Comparison of ENCODE assay signal across 14 cellular contexts in genomic region chr15:56383011-56383410, GRCh38. TPM values are rescaled to one million over a fixed set of nuclear protein-coding genes. Genes with fewer than 3 reads are reported as not detected.
DNase-seq lines count a peak whose midpoint lies in the region; ATAC-seq and TF ChIP-seq lines count a peak whose summit lies in the region.
"Had no signal": no experiment of that assay in that cellular context is flagged by ENCODE, and none has a peak within 500 bp of the region (broad histone marks: within the 10 kb centered on the region; RNA-seq: fewer than 3 reads in every experiment).

No MANE protein-coding gene starts in this region.

- no peaks in the 10 kb centered on the region for H3K27me3 Mint-ChIP-seq in WTC11 (ENCODE audit: low read depth)

- H3K27ac Mint-ChIP-seq in WTC11 = no peak overlapping the region

- H3K4me3 Mint-ChIP-seq in WTC11 = no peak overlapping the region

- in situ Hi-C loops in Caki2 (cut with HindIII; ENCODE audit: low pct_unique_long_range_greater_than_20kb, low sequenced_read_pairs) = no loop called here

- H3K36me3 Mint-ChIP-seq in WTC11 = peaks cover 26% of the 10 kb centered on the region

- TF ChIP-seq CTCF in WTC11 (IDR thresholded peaks at IDR 0.05) (no peak), foreskin keratinocyte (conservative IDR thresholded peaks at IDR 0.05) (no peak)

- POLR2A ChIA-PET in WTC11 (lab: Charles Lee) = no interaction called here

- ATAC-seq in WTC11 (peak; percentile 30; the same call in 1 of the 2 replicates), foreskin keratinocyte (peak; percentile 66)

- H3K27ac ChIP-seq in foreskin keratinocyte = no peak overlapping the region

- H3K9me3 Mint-ChIP-seq in WTC11 = peaks cover 35% of the 10 kb centered on the region

- H3K4me1 Mint-ChIP-seq in WTC11 = no peaks in the 10 kb centered on the region

- peak; percentile 75 for DNase-seq in Caki2 (ENCODE audit: low read depth)
- peak; percentile 34 for DNase-seq in HT1080 (ENCODE audit: low read depth)
- DNase-seq in WTC11 (ENCODE audit: low spot score) = no peak
- peak in 1 of 2 donors; percentile 16 for DNase-seq in foreskin keratinocyte
- no peak for DNase-seq in activated CD8-positive, alpha-beta memory T cell treated with anti-CD3 and anti-CD28 coated beads, Interleukin-2, amount 50 U/mL, for 4 hours
- DNase-seq in activated T-cell treated with anti-CD3 and anti-CD28 coated beads for 4 hours = no peak
- no peak for DNase-seq in foreskin melanocyte
- DNase-seq: COR-L47, DMS153, GOT3, KBM-7, NCI-H1417 treated with DMSO at 0.1 percent for 48 hours, NCI-H1930, NCI-H526 treated with DMSO at 0.1 percent for 48 hours had no signal

- H3K27me3 ChIP-seq in foreskin keratinocyte = no peaks in the 10 kb centered on the region

- CTCF ChIA-PET in WTC11 (lab: Charles Lee) = no interaction called here

- H3K4me1 ChIP-seq in foreskin keratinocyte = no peaks in the 10 kb centered on the region

TF ChIP-seq in WTC11, 78 proteins besides CTCF, POLR2A, EP300 and RAD21:
- TF ChIP-seq AFF4 (CRISPR knock-in tag; IDR thresholded peaks at IDR 0.05; ENCODE audit: borderline replicate concordance) (no peak), FOXJ3 (CRISPR knock-in tag; IDR thresholded peaks at IDR 0.05; ENCODE audit: borderline replicate concordance) (no peak)

RNA-seq across cellular contexts. Expression of gene TEX9, which starts 17.8 kb away (rescaled TPM):
- 14.6 and 19.5 TPM in 2 replicates for total RNA-seq in Caki2 (2014; rRNA removed; shearing (Covaris generic); ENCODE audit: low replicate concordance)
- 1.2 and 2.1 TPM in 2 replicates for total RNA-seq in HT1080 (2014; rRNA removed; shearing (Covaris generic))
- polyA plus RNA-seq in HT1080 (2015; cell fraction: cytosol; rRNA removed) = 2.3 and 2.4 TPM in 2 replicates
- 2.7 and 3.7 TPM in 2 replicates for polyA plus RNA-seq in HT1080 (2015; cell fraction: nucleus; rRNA removed)
- total RNA-seq in WTC11 (2021) (10.2 to 12.2 TPM (median 11.1 TPM) in 3 replicates), foreskin keratinocyte (4.9 and 5.4 TPM in 2 replicates)
- polyA plus RNA-seq in foreskin keratinocyte = 2.1 and 2.4 TPM in 2 replicates

Comparison
In these comparisons a context has a peak if more than half of its experiments do, and no peak if none do; other contexts are left out.
1. DNase-seq: peak in Caki2 (single experiment) and HT1080 (single experiment); none in WTC11 (single experiment), activated CD8-positive, alpha-beta memory T cell treated with anti-CD3 and anti-CD28 coated beads, Interleukin-2, amount 50 U/mL, for 4 hours (single experiment), activated T-cell treated with anti-CD3 and anti-CD28 coated beads for 4 hours (single experiment) and foreskin melanocyte (single experiment).